Comparison of ENCODE assay signal across 12 cellular contexts in genomic region chr6:143733500-143733899, GRCh38.
"Had no signal": no experiment of that assay in that cellular context is flagged by ENCODE, and none has a peak within 500 bp of the region (broad histone marks: within the 10 kb centered on the region; RNA-seq: fewer than 3 reads in every experiment).

No MANE protein-coding gene starts in this region.

- H3K27me3 Mint-ChIP-seq: brain; effector memory CD8-positive, alpha-beta T cell had no signal

- DNase-seq: activated CD4-positive, alpha-beta T cell treated with anti-CD3 and anti-CD28 coated beads for 4 hours; activated naive CD4-positive, alpha-beta T cell treated with anti-CD3 and anti-CD28 coated beads, Interleukin-2, amount 50 U/mL, for 16 hours; activated T-cell treated with anti-CD3 and anti-CD28 coated beads for 4 hours; amniotic stem cell; effector memory CD8-positive, alpha-beta T cell; retina; small intestine; upper lobe of left lung had no signal

- ATAC-seq: effector memory CD8-positive, alpha-beta T cell had no signal

- H3K9me3 Mint-ChIP-seq: activated T-helper 2 cell treated with anti-CD3 and anti-CD28 coated beads, Interferon-gamma antibody, Interleukin-2, Interleukin-4, amounts not matched to agents 10 μg/mL and 5 μg/mL and 100 μg/mL, durations not matched to agents 14 hours and 24 hours and 36 hours; effector memory CD8-positive, alpha-beta T cell; neural crest cell; T-helper 2 cell treated with Interferon-gamma antibody and Interleukin-4, amounts not matched to agents 5 μg/mL and 100 μg/mL, for 36 hours had no signal

- H3K27ac Mint-ChIP-seq: brain; effector memory CD8-positive, alpha-beta T cell; T-helper 2 cell treated with Interferon-gamma antibody and Interleukin-4, amounts not matched to agents 5 μg/mL and 100 μg/mL, for 36 hours had no signal

- H3K4me3 Mint-ChIP-seq: brain; neural crest cell; T-helper 2 cell treated with Interferon-gamma antibody and Interleukin-4, amounts not matched to agents 5 μg/mL and 100 μg/mL, for 36 hours had no signal
